In genomic region chr18:46424898-46425297, GRCh38 we compare ENCODE assay signal across 11 cellular contexts.
A peak's percentile ranks its signal among the peaks of the same experiment; 100 is the strongest.
DNase-seq lines count a peak whose midpoint lies in the region; ATAC-seq, FAIRE-seq and TF ChIP-seq lines count a peak whose summit lies in the region.
"Had no signal": no experiment of that assay in that cellular context is flagged by ENCODE, and none has a peak within 500 bp of the region (broad histone marks: within the 10 kb centered on the region; RNA-seq: fewer than 3 reads in every experiment).

No MANE protein-coding gene starts in this region.

- H4K91ac ChIP-seq in H1 (replicated peaks; ENCODE audit: insufficient read length, low read length), result no peak overlapping the region

- no peak for ATAC-seq in GM18511 (IDR thresholded peaks at IDR 0.05; ENCODE audit: unreplicated experiment)

- no peaks in the 10 kb centered on the region for H3K23me2 ChIP-seq in H1 (ENCODE audit: low read depth, low read length)

- H4K20me1 ChIP-seq in H1 (replicated peaks in 1 of 2; ENCODE audit: control insufficient read depth in 1 of 2, insufficient read depth in 2 of 2, low read length in 2 of 2), result no peaks in the 10 kb centered on the region

- H3K23ac ChIP-seq in H1 (ENCODE audit: insufficient read length), result no peak overlapping the region

- H3K4me2 ChIP-seq in H1 (ENCODE audit: insufficient read depth in 1 of 2, low read depth in 2 of 2, low read length in 2 of 2) (no peak overlapping the region), parathyroid adenoma (ENCODE audit: low read length) (peak overlapping the region; percentile 34)

- peak; percentile 22 for DNase-seq in DMS79 treated with DMSO at 0.1 percent for 48 hours (lab: John Stamatoyannopoulos, UW)
- no peak for DNase-seq in DMS79 (lab: John Stamatoyannopoulos, UW)
- peak; percentile 13 for DNase-seq in HTR-8/SVneo (ENCODE audit: insufficient read length, low spot score)
- no peak for DNase-seq in H1 (ENCODE audit: low read depth in 1 of 2, low spot score in 2 of 2)
- no peak for DNase-seq in tibial artery
- DNase-seq in activated CD4-positive, CD25-positive, alpha-beta regulatory T cell treated with anti-CD3 and anti-CD28 coated beads, Interleukin-2, amount 50 U/mL, for 72 hours, result no peak
- DNase-seq: amniotic stem cell; CD4-positive, CD25-positive, alpha-beta regulatory T cell; GDM1 had no signal

- H3K4me3 ChIP-seq in H1 (ENCODE audit: extremely low read depth in 1 of 4, insufficient read depth in 2 of 4, low read depth in 3 of 4, low read length in 4 of 4) (no peak overlapping the region), parathyroid adenoma (ENCODE audit: low read depth, low read length) (no peak overlapping the region), tibial artery (no peak overlapping the region)

- no peaks in the 10 kb centered on the region; a peak in 1 of 7 replicates for H3K27me3 ChIP-seq in H1 (replicated peaks in 1 of 4; ENCODE audit: control insufficient read depth in 3 of 4, extremely low read depth in 1 of 4, insufficient read depth in 3 of 4, low read length in 3 of 4)
- H3K27me3 ChIP-seq in parathyroid adenoma (ENCODE audit: control insufficient read depth, insufficient read depth, low read length), result no peaks in the 10 kb centered on the region
- H3K27me3 ChIP-seq in tibial artery, result no peaks in the 10 kb centered on the region

- H3K9me3 ChIP-seq in H1 (ENCODE audit: insufficient read depth in 2 of 2, low read depth in 1 of 2, low read length in 1 of 2) (no peaks in the 10 kb centered on the region), parathyroid adenoma (ENCODE audit: control insufficient read depth, low read length) (no peaks in the 10 kb centered on the region), tibial artery (no peaks in the 10 kb centered on the region)

- POLR2A ChIA-PET in H1 (lab: Charles Lee; ENCODE audit: partially characterized antibody), result interaction anchor here (0.8 to 1.6 kb wide), 3 partner anchors 8 to 11 kb away, joined by 3 to 4 read pairs (median 3); no protein-coding TSS in a partner anchor

- no peak overlapping the region for H3K4ac ChIP-seq in H1 (replicated peaks; ENCODE audit: insufficient read length, low read depth, low read length)

- H4K5ac ChIP-seq in H1 (ENCODE audit: insufficient read length, low read depth, low read length), result no peak overlapping the region

- H2AK5ac ChIP-seq in H1 (ENCODE audit: low read depth, low read length), result no peak overlapping the region; the same call in 1 of the 2 replicates

- H3K79me2 ChIP-seq in H1 (ENCODE audit: control insufficient read depth in 1 of 2, insufficient read depth in 2 of 2, low read length in 2 of 2) (no peaks in the 10 kb centered on the region; a peak in 1 of 4 replicates), parathyroid adenoma (no peaks in the 10 kb centered on the region)

- FAIRE-seq in HTR-8/SVneo (lab: Jason Lieb, UNC), result no peak
- no peak for FAIRE-seq in H1 (lab: Jason Lieb, UNC)

- H3K9ac ChIP-seq in H1 (replicated peaks in 1 of 4; ENCODE audit: extremely low read depth in 1 of 4, low read depth in 3 of 4, low read length in 3 of 4) (no peak overlapping the region; a peak in 1 of 7 replicates), parathyroid adenoma (no peak overlapping the region)

- H2BK15ac ChIP-seq in H1 (ENCODE audit: low read length), result no peak overlapping the region; the same call in 1 of the 2 replicates

- no peak for TF ChIP-seq POLR2A in H1 (IDR thresholded peaks at IDR 0.05; ENCODE audit: control extremely low read depth in 1 of 2, low read depth in 2 of 2, low read length in 2 of 2)

- H2AFZ ChIP-seq in H1 (ENCODE audit: low read length) (no peak overlapping the region), parathyroid adenoma (peak overlapping the region; percentile 81)

- H3K56ac ChIP-seq in H1 (replicated peaks; ENCODE audit: insufficient read length, low read depth, low read length), result no peak overlapping the region

- no peaks in the 10 kb centered on the region for H3K36me3 ChIP-seq in H1 (ENCODE audit: control insufficient read depth in 2 of 4, insufficient read depth in 4 of 4, low read length in 3 of 4)
- H3K36me3 ChIP-seq in parathyroid adenoma (ENCODE audit: control insufficient read depth, insufficient read depth, low read length), result no peaks in the 10 kb centered on the region
- no peaks in the 10 kb centered on the region for H3K36me3 ChIP-seq in tibial artery

- no peaks in the 10 kb centered on the region for H3K79me1 ChIP-seq in H1 (ENCODE audit: low read depth, low read length)

- no peak overlapping the region for H3K14ac ChIP-seq in H1 (ENCODE audit: insufficient read length)

- 0 out of 2 replicates have a peak overlapping the region, but pooled peaks have one; percentile 6 for H2BK12ac ChIP-seq in H1 (ENCODE audit: low read depth, low read length)

- H4K8ac ChIP-seq in H1 (ENCODE audit: extremely low read depth, insufficient read depth, low read length), result no peak overlapping the region

- H3K4me1 ChIP-seq in H1 (replicated peaks in 1 of 4; ENCODE audit: control insufficient read depth in 3 of 4, insufficient read depth in 4 of 4, low read length in 3 of 4) (peaks cover 0 to 12% (median 10%) of the 10 kb centered on the region in 4 experiments; a peak in 6 of 7 replicates), parathyroid adenoma (peaks cover 40% of the 10 kb centered on the region), tibial artery (no peaks in the 10 kb centered on the region)

- no peak overlapping the region for H3K27ac ChIP-seq in H1 (ENCODE audit: low read depth, low read length)
- H3K27ac ChIP-seq in parathyroid adenoma, result peak overlapping the region; percentile 86
- H3K27ac ChIP-seq in tibial artery, result no peak overlapping the region

- 67% methylated on average over 5 of the region's 8 CpGs; no CpG with 5 or more reads in 1 of the 2 experiments for WGBS in H1 (ENCODE audit: extremely low coverage in 1 of 2, insufficient coverage in 1 of 2, insufficient read length in 1 of 2, insufficient replicate concordance in 2 of 2, low coverage in 1 of 2, low lambda C conversion rate in 2 of 2, missing lambda C conversion rate in 1 of 2), 2 experiments

- no peak; a peak in 1 of 4 replicates for TF ChIP-seq RAD21 in H1 (IDR thresholded peaks at IDR 0.05 in 1 of 2, conservative IDR thresholded peaks at IDR 0.05 in 1 of 2; ENCODE audit: low read depth in 2 of 2, low read length in 2 of 2)

- CTCF ChIA-PET in H1 (lab: Charles Lee; ENCODE audit: partially characterized antibody), result interaction anchor here (0.9 to 3.0 kb wide), 6 partner anchors 12 to 232 kb away, joined by 3 to 9 read pairs (median 4); no protein-coding TSS in a partner anchor

- TF ChIP-seq CTCF in H1 (IDR thresholded peaks at IDR 0.05; ENCODE audit: control extremely low read depth in 1 of 3, insufficient read depth in 1 of 3, low read depth in 1 of 3, low read length in 3 of 3) (no peak), parathyroid adenoma (IDR thresholded peaks at IDR 0.05) (peak; percentile 0), tibial artery (IDR thresholded peaks at IDR 0.05) (no peak)

- peak overlapping the region; percentile 10; the same call in 1 of the 2 replicates for H2BK5ac ChIP-seq in H1 (ENCODE audit: low read depth, low read length)

- TF ChIP-seq EP300 in H1 (IDR thresholded peaks at IDR 0.05; ENCODE audit: borderline replicate concordance in 1 of 2, low read depth in 2 of 2, low read length in 2 of 2), result no peak

- intact Hi-C loops in tibial artery (cut with DNase I; ENCODE audit: low total_unique reads), result no loop called here

- H3K18ac ChIP-seq in H1 (ENCODE audit: extremely low read depth, low read length), result no peak overlapping the region

- no peak overlapping the region for H2BK20ac ChIP-seq in H1 (ENCODE audit: low read length)

- H2BK120ac ChIP-seq in H1 (replicated peaks; ENCODE audit: low read depth, low read length), result no peak overlapping the region

TF ChIP-seq in H1, 55 proteins besides CTCF, POLR2A, EP300 and RAD21:
- no peak for TF ChIP-seq POLR2AphosphoS5 (IDR thresholded peaks at IDR 0.05; ENCODE audit: low read depth, low read length)
- TF ChIP-seq, protein P1, sequence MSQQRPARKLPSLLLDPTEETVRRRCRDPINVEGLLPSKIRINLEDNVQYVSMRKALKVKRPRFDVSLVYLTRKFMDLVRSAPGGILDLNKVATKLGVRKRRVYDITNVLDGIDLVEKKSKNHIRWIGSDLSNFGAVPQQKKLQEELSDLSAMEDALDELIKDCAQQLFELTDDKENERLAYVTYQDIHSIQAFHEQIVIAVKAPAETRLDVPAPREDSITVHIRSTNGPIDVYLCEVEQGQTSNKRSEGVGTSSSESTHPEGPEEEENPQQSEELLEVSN (IDR thresholded peaks at IDR 0.05), result peak; percentile 78; the same call in 1 of the 2 replicates

Comparison
In these comparisons a context has a peak if more than half of its experiments do, and no peak if none do; other contexts are left out.
1. DNase-seq: peak in DMS79 treated with DMSO at 0.1 percent for 48 hours (single experiment) and HTR-8/SVneo (single experiment); none in DMS79 (single experiment), H1 (0 of 2), tibial artery (0 of 2) and activated CD4-positive, CD25-positive, alpha-beta regulatory T cell treated with anti-CD3 and anti-CD28 coated beads, Interleukin-2, amount 50 U/mL, for 72 hours (single experiment).